ENCODE assay signal across 9 cellular contexts in the genomic region with DNA sequence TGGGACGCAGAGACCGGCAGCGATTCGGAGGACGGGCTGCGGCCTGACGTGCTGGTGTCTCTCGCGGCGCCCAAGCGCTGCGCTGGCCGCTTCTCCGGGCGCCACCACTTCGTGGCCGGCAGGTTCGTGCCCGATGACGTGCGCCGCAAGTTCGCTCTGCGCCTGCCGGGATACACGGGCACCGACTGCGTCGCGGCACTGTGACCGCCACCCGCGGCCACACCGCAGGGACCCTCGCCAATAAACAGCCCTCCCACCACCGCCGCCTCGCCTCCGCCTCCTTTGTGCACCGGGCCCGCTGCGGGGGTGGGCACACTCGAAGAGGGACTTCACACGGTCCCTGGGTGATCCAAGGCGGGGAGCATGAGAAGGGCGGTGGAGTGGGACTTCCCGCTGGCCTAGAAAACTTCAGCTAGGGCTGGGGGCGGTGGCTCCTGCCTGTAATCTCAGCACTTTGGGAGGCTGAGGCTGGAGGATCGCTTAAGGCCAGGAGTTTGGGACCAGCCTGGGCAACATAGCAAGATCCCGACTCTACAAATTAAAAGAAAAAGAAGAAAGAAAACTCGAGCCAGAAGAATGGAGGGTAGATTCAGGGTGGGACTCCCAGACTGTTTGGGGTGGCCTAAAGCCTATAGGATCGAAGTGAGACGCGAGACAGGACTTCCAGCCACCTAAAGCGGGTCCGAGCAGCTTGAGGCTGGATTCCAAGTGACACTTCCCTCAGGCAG. TPM values are rescaled to one million over a fixed set of nuclear protein-coding genes. Genes with fewer than 3 reads are reported as not detected.
DNase-seq lines count a peak whose midpoint lies in the region; ATAC-seq and TF ChIP-seq lines count a peak whose summit lies in the region.
"Had no signal": no experiment of that assay in that cellular context is flagged by ENCODE, and none has a peak within 500 bp of the region (broad histone marks: within the 10 kb centered on the region; RNA-seq: fewer than 3 reads in every experiment).

No MANE protein-coding gene starts in this region.

- H3F3A ChIP-seq in DOHH2 (ENCODE audit: control insufficient read depth, insufficient read depth): peaks cover 3% of the 10 kb centered on the region

- H4K20me1 ChIP-seq in DOHH2 (ENCODE audit: control insufficient read depth, insufficient read depth, low read depth, low read length): no peaks in the 10 kb centered on the region

- peaks cover 18% of the 10 kb centered on the region for H3K27me3 Mint-ChIP-seq in activated naive CD8-positive, alpha-beta T cell treated with anti-CD3 and anti-CD28 coated beads, Interleukin-2, amount 10 ng/mL, durations not matched to agents 7 days and 5 days
- H3K27me3 Mint-ChIP-seq in memory B cell: peaks cover 19% of the 10 kb centered on the region

- no peak overlapping the region for H3K27ac Mint-ChIP-seq in activated naive CD8-positive, alpha-beta T cell treated with anti-CD3 and anti-CD28 coated beads, Interleukin-2, amount 10 ng/mL, durations not matched to agents 7 days and 5 days
- H3K27ac Mint-ChIP-seq in memory B cell: no peak overlapping the region

- TF ChIP-seq CTCF in AG10803 (conservative IDR thresholded peaks at IDR 0.05; ENCODE audit: low read length): no peak
- no peak for TF ChIP-seq CTCF in DOHH2 (IDR thresholded peaks at IDR 0.05; ENCODE audit: low read depth, low read length, poor library complexity, severe bottlenecking)

- H3K4me3 Mint-ChIP-seq in activated naive CD8-positive, alpha-beta T cell treated with anti-CD3 and anti-CD28 coated beads, Interleukin-2, amount 10 ng/mL, durations not matched to agents 7 days and 5 days: peak overlapping the region; percentile 37
- H3K4me3 Mint-ChIP-seq in memory B cell: peak overlapping the region; percentile 76

- H3K4me1 Mint-ChIP-seq in activated naive CD8-positive, alpha-beta T cell treated with anti-CD3 and anti-CD28 coated beads, Interleukin-2, amount 10 ng/mL, durations not matched to agents 7 days and 5 days: peaks cover 30% of the 10 kb centered on the region
- peaks cover 20% of the 10 kb centered on the region for H3K4me1 Mint-ChIP-seq in memory B cell

- H3K27ac ChIP-seq in DOHH2 (ENCODE audit: low read depth, low read length): no peak overlapping the region
- no peak overlapping the region for H3K27ac ChIP-seq in SJCRH30

- H3K36me3 ChIP-seq in DOHH2 (ENCODE audit: control insufficient read depth, low read length) (no peaks in the 10 kb centered on the region), SJCRH30 (no peaks in the 10 kb centered on the region)

- no peak for ATAC-seq in activated naive CD8-positive, alpha-beta T cell treated with anti-CD3 and anti-CD28 coated beads, Interleukin-2, amount 10 ng/mL, durations not matched to agents 7 days and 5 days (ENCODE audit: low read depth)
- ATAC-seq in memory B cell (ENCODE audit: low read depth): no peak
- no peak for ATAC-seq in HG03469 (IDR thresholded peaks at IDR 0.05; ENCODE audit: unreplicated experiment)
- no peak for ATAC-seq in GM18502 (IDR thresholded peaks at IDR 0.05; ENCODE audit: poor library complexity, unreplicated experiment)
- ATAC-seq in GM21381 (IDR thresholded peaks at IDR 0.05; ENCODE audit: unreplicated experiment): no peak

- no peaks in the 10 kb centered on the region for H3K9me2 ChIP-seq in DOHH2 (replicated peaks; ENCODE audit: control insufficient read depth, low read length)

- H3K4me3 ChIP-seq in AG10803 (ENCODE audit: low read length) (peak overlapping the region; percentile 7; the same call in 1 of the 2 replicates), DOHH2 (ENCODE audit: low read length) (peak overlapping the region; percentile 57; the same call in 1 of the 2 replicates), SJCRH30 (no peak overlapping the region)

- DNase-seq in AG10803 (ENCODE audit: low read depth) (no peak), memory B cell (ENCODE audit: low spot score in 2 of 2) (no peak), SJCRH30 (no peak)
- no peak for DNase-seq in activated naive CD8-positive, alpha-beta T cell treated with anti-CD3 and anti-CD28 coated beads, Interleukin-2, amount 10 ng/mL, durations not matched to agents 7 days and 5 days
- DNase-seq: KBM-7 had no signal

- H3K9me3 Mint-ChIP-seq in activated naive CD8-positive, alpha-beta T cell treated with anti-CD3 and anti-CD28 coated beads, Interleukin-2, amount 10 ng/mL, durations not matched to agents 7 days and 5 days: no peaks in the 10 kb centered on the region
- H3K9me3 Mint-ChIP-seq in memory B cell: no peaks in the 10 kb centered on the region

- POLR2A ChIA-PET in activated naive CD8-positive, alpha-beta T cell treated with anti-CD3 and anti-CD28 coated beads, Interleukin-2, amount 10 ng/mL, durations not matched to agents 7 days and 5 days (lab: Charles Lee): no interaction called here

- peaks cover 29% of the 10 kb centered on the region for H3K4me1 ChIP-seq in DOHH2 (ENCODE audit: control insufficient read depth, low read length)
- peaks cover 5% of the 10 kb centered on the region; the same call in 1 of the 2 replicates for H3K4me1 ChIP-seq in SJCRH30

- peaks cover 9% of the 10 kb centered on the region for H3K36me3 Mint-ChIP-seq in activated naive CD8-positive, alpha-beta T cell treated with anti-CD3 and anti-CD28 coated beads, Interleukin-2, amount 10 ng/mL, durations not matched to agents 7 days and 5 days
- H3K36me3 Mint-ChIP-seq in memory B cell: no peaks in the 10 kb centered on the region

- H3K4me2 ChIP-seq in DOHH2 (ENCODE audit: low read length): peak overlapping the region; percentile 55

- H3K79me2 ChIP-seq in DOHH2 (ENCODE audit: control insufficient read depth, low read length): no peaks in the 10 kb centered on the region

- H3K9me3 ChIP-seq in DOHH2 (ENCODE audit: control insufficient read depth, insufficient read depth, low read length) (no peaks in the 10 kb centered on the region), SJCRH30 (replicated peaks) (no peaks in the 10 kb centered on the region)

- peaks cover 16% of the 10 kb centered on the region for H3K27me3 ChIP-seq in DOHH2 (ENCODE audit: control insufficient read depth, low read length)
- H3K27me3 ChIP-seq in SJCRH30: no peaks in the 10 kb centered on the region

RNA-seq across cellular contexts. Expression of a gene that starts 0.6 kb away (rescaled TPM):
- under 1 TPM; 0.11 to 0.14 TPM for total RNA-seq in activated naive CD8-positive, alpha-beta T cell treated with anti-CD3 and anti-CD28 coated beads, Interleukin-2, amount 10 ng/mL, durations not matched to agents 7 days and 5 days
- 0.94 and 1.1 TPM in 2 replicates for total RNA-seq in SJCRH30 (2014; rRNA removed; shearing (Covaris generic))

RNA-seq across cellular contexts. Expression of a gene that starts 8.8 kb away (rescaled TPM):
- 10 to 100 TPM; 11.7 to 11.9 TPM for total RNA-seq in activated naive CD8-positive, alpha-beta T cell treated with anti-CD3 and anti-CD28 coated beads, Interleukin-2, amount 10 ng/mL, durations not matched to agents 7 days and 5 days
- total RNA-seq in SJCRH30 (2014; rRNA removed; shearing (Covaris generic)): 1.0 and 1.9 TPM in 2 replicates

RNA-seq across cellular contexts. Expression of a gene that starts 21.5 kb away (rescaled TPM):
- 100 to 1,000 TPM; 306 to 336 TPM for total RNA-seq in activated naive CD8-positive, alpha-beta T cell treated with anti-CD3 and anti-CD28 coated beads, Interleukin-2, amount 10 ng/mL, durations not matched to agents 7 days and 5 days
- 158 and 210 TPM in 2 replicates for total RNA-seq in SJCRH30 (2014; rRNA removed; shearing (Covaris generic))

RNA-seq across cellular contexts. Expression of a gene that starts 22.1 kb away (rescaled TPM):
- 1 to 10 TPM; 5.8 to 6.5 TPM for total RNA-seq in activated naive CD8-positive, alpha-beta T cell treated with anti-CD3 and anti-CD28 coated beads, Interleukin-2, amount 10 ng/mL, durations not matched to agents 7 days and 5 days
- total RNA-seq in SJCRH30 (2014; rRNA removed; shearing (Covaris generic)): 1.7 and 1.8 TPM in 2 replicates
